Comparison of ENCODE assay signal across 1 cellular context in genomic region chr14:60509438-60510253, GRCh38.
TF ChIP-seq lines count a peak whose summit lies in the region.

No MANE protein-coding gene starts in this region.

TF ChIP-seq in GM23338, 12 proteins besides CTCF, POLR2A, EP300 and RAD21 (continued from another document):
- TF ChIP-seq ZNF462 (CRISPR knock-in tag; IDR thresholded peaks at IDR 0.05) (no peak), EZH2 (IDR thresholded peaks at IDR 0.05; ENCODE audit: low read depth, unreplicated experiment) (peak; percentile 87), ZNF114 (CRISPR knock-in tag; IDR thresholded peaks at IDR 0.05) (no peak), STAT1 (IDR thresholded peaks at IDR 0.05; ENCODE audit: unreplicated experiment) (no peak), EZH2phosphoT487 (IDR thresholded peaks at IDR 0.05; ENCODE audit: unreplicated experiment) (peak; percentile 86), POLR2AphosphoS5 (IDR thresholded peaks at IDR 0.05; ENCODE audit: low read depth) (no peak)
- TF ChIP-seq, protein P1, sequence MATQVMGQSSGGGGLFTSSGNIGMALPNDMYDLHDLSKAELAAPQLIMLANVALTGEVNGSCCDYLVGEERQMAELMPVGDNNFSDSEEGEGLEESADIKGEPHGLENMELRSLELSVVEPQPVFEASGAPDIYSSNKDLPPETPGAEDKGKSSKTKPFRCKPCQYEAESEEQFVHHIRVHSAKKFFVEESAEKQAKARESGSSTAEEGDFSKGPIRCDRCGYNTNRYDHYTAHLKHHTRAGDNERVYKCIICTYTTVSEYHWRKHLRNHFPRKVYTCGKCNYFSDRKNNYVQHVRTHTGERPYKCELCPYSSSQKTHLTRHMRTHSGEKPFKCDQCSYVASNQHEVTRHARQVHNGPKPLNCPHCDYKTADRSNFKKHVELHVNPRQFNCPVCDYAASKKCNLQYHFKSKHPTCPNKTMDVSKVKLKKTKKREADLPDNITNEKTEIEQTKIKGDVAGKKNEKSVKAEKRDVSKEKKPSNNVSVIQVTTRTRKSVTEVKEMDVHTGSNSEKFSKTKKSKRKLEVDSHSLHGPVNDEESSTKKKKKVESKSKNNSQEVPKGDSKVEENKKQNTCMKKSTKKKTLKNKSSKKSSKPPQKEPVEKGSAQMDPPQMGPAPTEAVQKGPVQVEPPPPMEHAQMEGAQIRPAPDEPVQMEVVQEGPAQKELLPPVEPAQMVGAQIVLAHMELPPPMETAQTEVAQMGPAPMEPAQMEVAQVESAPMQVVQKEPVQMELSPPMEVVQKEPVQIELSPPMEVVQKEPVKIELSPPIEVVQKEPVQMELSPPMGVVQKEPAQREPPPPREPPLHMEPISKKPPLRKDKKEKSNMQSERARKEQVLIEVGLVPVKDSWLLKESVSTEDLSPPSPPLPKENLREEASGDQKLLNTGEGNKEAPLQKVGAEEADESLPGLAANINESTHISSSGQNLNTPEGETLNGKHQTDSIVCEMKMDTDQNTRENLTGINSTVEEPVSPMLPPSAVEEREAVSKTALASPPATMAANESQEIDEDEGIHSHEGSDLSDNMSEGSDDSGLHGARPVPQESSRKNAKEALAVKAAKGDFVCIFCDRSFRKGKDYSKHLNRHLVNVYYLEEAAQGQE (IDR thresholded peaks at IDR 0.05; ENCODE audit: unreplicated experiment) = no peak
TF ChIP-seq in GM23338: peak in this region for 2.
